Comparison of ENCODE assay signal across 8 cellular contexts in the genomic region with DNA sequence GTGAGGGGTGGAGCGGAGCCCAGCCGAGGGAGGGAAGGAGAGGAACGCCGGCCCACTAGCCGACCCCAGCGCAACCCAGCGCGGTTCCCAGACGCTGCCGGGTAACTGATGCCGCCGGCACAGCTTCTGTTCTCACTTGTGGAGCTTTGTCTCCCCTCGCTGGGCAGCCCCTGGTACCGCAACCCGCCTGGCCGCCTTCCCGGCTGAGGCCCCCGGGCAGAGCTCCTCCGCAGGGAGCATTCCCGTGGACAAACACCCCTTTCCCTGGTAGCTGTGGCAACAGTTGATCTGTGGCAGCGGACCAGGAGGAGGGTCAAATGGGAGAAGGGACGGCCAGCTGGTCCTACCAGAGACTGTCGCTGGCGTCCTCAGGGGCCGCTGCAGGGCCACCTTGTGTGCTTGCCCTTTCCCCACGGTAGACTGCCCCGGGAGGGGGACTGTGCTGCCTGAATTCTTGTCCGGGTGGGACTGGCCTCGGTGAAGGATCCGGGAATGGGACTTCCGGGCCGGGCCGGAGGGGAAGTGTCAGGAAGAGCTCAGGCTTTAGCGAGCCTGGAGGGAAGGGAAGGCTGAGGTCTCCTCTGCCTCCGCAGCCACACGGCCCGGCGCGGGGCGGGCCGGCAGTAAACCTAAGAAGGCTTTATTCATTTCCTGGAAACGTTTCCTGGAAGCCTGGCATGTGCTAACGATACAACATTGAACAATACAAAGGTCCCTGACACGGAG.
A peak's percentile ranks its signal among the peaks of the same experiment; 100 is the strongest.
DNase-seq lines count a peak whose midpoint lies in the region; ATAC-seq and TF ChIP-seq lines count a peak whose summit lies in the region.

No MANE protein-coding gene starts in this region.

- H3K36me3 Mint-ChIP-seq in activated CD4-positive, alpha-beta memory T cell treated with anti-CD3 and anti-CD28 coated beads for 36 hours = no peaks in the 10 kb centered on the region
- no peaks in the 10 kb centered on the region for H3K36me3 Mint-ChIP-seq in activated CD4-positive, alpha-beta memory T cell treated with anti-CD3 and anti-CD28 coated beads, Interleukin-2, amount 10 ng/mL, durations not matched to agents 7 days and 5 days (ENCODE audit: low read depth)

- H3K4me3 Mint-ChIP-seq in activated CD4-positive, alpha-beta memory T cell treated with anti-CD3 and anti-CD28 coated beads for 36 hours = no peak overlapping the region
- no peak overlapping the region for H3K4me3 Mint-ChIP-seq in activated CD4-positive, alpha-beta memory T cell treated with anti-CD3 and anti-CD28 coated beads, Interleukin-2, amount 10 ng/mL, durations not matched to agents 7 days and 5 days

- intact Hi-C loops in activated CD4-positive, alpha-beta memory T cell treated with anti-CD3 and anti-CD28 coated beads for 36 hours (cut with micrococcal nuclease) = no loop called here
- intact Hi-C loops in lower leg skin (cut with DNase I; ENCODE audit: low total_unique reads) = no loop called here

- H3K36me3 ChIP-seq in duodenal mucosa (ENCODE audit: control insufficient read depth in 1 of 2, insufficient read depth in 2 of 2, low read length in 2 of 2) (no peaks in the 10 kb centered on the region), thoracic aorta (no peaks in the 10 kb centered on the region)

- H3K27me3 ChIP-seq in duodenal mucosa (ENCODE audit: control insufficient read depth in 1 of 2, insufficient read depth in 2 of 2, low read length in 2 of 2) = peaks cover 6 to 15% of the 10 kb centered on the region in 2 donors
- no peaks in the 10 kb centered on the region for H3K27me3 ChIP-seq in thoracic aorta (replicated peaks; ENCODE audit: insufficient read depth)

- H3K27ac Mint-ChIP-seq in activated CD4-positive, alpha-beta memory T cell treated with anti-CD3 and anti-CD28 coated beads for 36 hours = no peak overlapping the region
- H3K27ac Mint-ChIP-seq in activated CD4-positive, alpha-beta memory T cell treated with anti-CD3 and anti-CD28 coated beads, Interleukin-2, amount 10 ng/mL, durations not matched to agents 7 days and 5 days = no peak overlapping the region

- WGBS in lower leg skin, 2 donors = 1 to 2% methylated on average over 43 to 44 of the region's 44 CpGs

- H3K9me3 Mint-ChIP-seq in activated CD4-positive, alpha-beta memory T cell treated with anti-CD3 and anti-CD28 coated beads for 36 hours = no peaks in the 10 kb centered on the region
- H3K9me3 Mint-ChIP-seq in activated CD4-positive, alpha-beta memory T cell treated with anti-CD3 and anti-CD28 coated beads, Interleukin-2, amount 10 ng/mL, durations not matched to agents 7 days and 5 days = no peaks in the 10 kb centered on the region

- DNase-seq in activated CD4-positive, alpha-beta memory T cell treated with anti-CD3 and anti-CD28 coated beads for 36 hours = peak; percentile 20
- no peak for DNase-seq in activated CD4-positive, alpha-beta memory T cell treated with anti-CD3 and anti-CD28 coated beads, Interleukin-2, amount 10 ng/mL, durations not matched to agents 7 days and 5 days
- DNase-seq in NCI-H774 (lab: John Stamatoyannopoulos, UW) = peak; percentile 77
- DNase-seq in lower leg skin (ENCODE audit: low spot score in 2 of 2) = peak; percentile 39 to 92
- DNase-seq in thoracic aorta (ENCODE audit: low spot score) = no peak
- no peak for DNase-seq in HCEC 1CT

- H3K27ac ChIP-seq in duodenal mucosa (ENCODE audit: low read depth, low read length) = no peak overlapping the region
- no peak overlapping the region for H3K27ac ChIP-seq in thoracic aorta

- H3K4me1 ChIP-seq in duodenal mucosa (ENCODE audit: control insufficient read depth in 1 of 2, insufficient read depth in 2 of 2, low read length in 2 of 2) (no peaks in the 10 kb centered on the region), thoracic aorta (ENCODE audit: control insufficient read depth in 1 of 2, low read depth in 2 of 2) (peaks cover 0 to 6% of the 10 kb centered on the region in 2 donors)

- TF ChIP-seq POLR2A in lower leg skin (IDR thresholded peaks at IDR 0.05) = no peak

- CTCF ChIA-PET in activated CD4-positive, alpha-beta memory T cell treated with anti-CD3 and anti-CD28 coated beads for 36 hours (lab: Charles Lee) = interaction anchor here (0.7 kb wide), 1 partner anchor 698 kb away, joined by 3 read pairs; no protein-coding TSS in a partner anchor
- CTCF ChIA-PET in activated CD4-positive, alpha-beta memory T cell treated with anti-CD3 and anti-CD28 coated beads, Interleukin-2, amount 10 ng/mL, durations not matched to agents 7 days and 5 days (lab: Charles Lee) = no interaction called here

- H3K4me3 ChIP-seq in duodenal mucosa (ENCODE audit: low read depth in 1 of 2, low read length in 2 of 2) (peak overlapping the region; percentile 60 to 66), lower leg skin (ENCODE audit: low read depth, poor library complexity, severe bottlenecking) (peak overlapping the region; percentile 15), thoracic aorta (peak overlapping the region; percentile 68)

- H3K27me3 Mint-ChIP-seq in activated CD4-positive, alpha-beta memory T cell treated with anti-CD3 and anti-CD28 coated beads for 36 hours = peaks cover 29% of the 10 kb centered on the region
- peaks cover 5% of the 10 kb centered on the region for H3K27me3 Mint-ChIP-seq in activated CD4-positive, alpha-beta memory T cell treated with anti-CD3 and anti-CD28 coated beads, Interleukin-2, amount 10 ng/mL, durations not matched to agents 7 days and 5 days

- POLR2A ChIA-PET in activated CD4-positive, alpha-beta memory T cell treated with anti-CD3 and anti-CD28 coated beads for 36 hours (lab: Charles Lee) = no interaction called here
- POLR2A ChIA-PET in activated CD4-positive, alpha-beta memory T cell treated with anti-CD3 and anti-CD28 coated beads, Interleukin-2, amount 10 ng/mL, durations not matched to agents 7 days and 5 days (lab: Charles Lee) = no interaction called here

- H3K9ac ChIP-seq in duodenal mucosa (ENCODE audit: low read depth in 1 of 2, low read length in 2 of 2) = peak overlapping the region in 1 of 2 donors; percentile 27

- H3K4me1 Mint-ChIP-seq in activated CD4-positive, alpha-beta memory T cell treated with anti-CD3 and anti-CD28 coated beads for 36 hours (ENCODE audit: low read depth) = peaks cover 2% of the 10 kb centered on the region
- peaks cover 7% of the 10 kb centered on the region for H3K4me1 Mint-ChIP-seq in activated CD4-positive, alpha-beta memory T cell treated with anti-CD3 and anti-CD28 coated beads, Interleukin-2, amount 10 ng/mL, durations not matched to agents 7 days and 5 days

- no peaks in the 10 kb centered on the region for H3K9me3 ChIP-seq in duodenal mucosa (ENCODE audit: control insufficient read depth in 1 of 2, low read length in 2 of 2)
- no peaks in the 10 kb centered on the region for H3K9me3 ChIP-seq in thoracic aorta

- peak; percentile 58 for ATAC-seq in thoracic aorta (ENCODE audit: insufficient number of reproducible peaks, low FRiP score, low read depth)
- ATAC-seq in GM19455 (IDR thresholded peaks at IDR 0.05; ENCODE audit: unreplicated experiment) = no peak

- TF ChIP-seq CTCF in lower leg skin (IDR thresholded peaks at IDR 0.05) = no peak
- TF ChIP-seq CTCF in thoracic aorta (IDR thresholded peaks at IDR 0.05) = peak; percentile 31

Comparison
In these comparisons a context has a peak if more than half of its experiments do, and no peak if none do; other contexts are left out.
1. DNase-seq: peak in activated CD4-positive, alpha-beta memory T cell treated with anti-CD3 and anti-CD28 coated beads for 36 hours (single experiment), NCI-H774 (single experiment) and lower leg skin (2 of 2); none in activated CD4-positive, alpha-beta memory T cell treated with anti-CD3 and anti-CD28 coated beads, Interleukin-2, amount 10 ng/mL, durations not matched to agents 7 days and 5 days (single experiment), thoracic aorta (single experiment) and HCEC 1CT (single experiment).
2. H3K4me3 ChIP-seq: peak in every context shown above with its lines; median percentile 68 in thoracic aorta; 63 in duodenal mucosa; 15 in lower leg skin.